ENCODE assay signal across 8 cellular contexts in genomic region chr16:82456683-82457082, GRCh38.
A peak's percentile ranks its signal among the peaks of the same experiment; 100 is the strongest.
DNase-seq lines count a peak whose midpoint lies in the region; ATAC-seq and TF ChIP-seq lines count a peak whose summit lies in the region.

No MANE protein-coding gene starts in this region.

- CTCF ChIA-PET in HEK293 (lab: Yijun Ruan, JAX) = interaction anchor here (0.5 to 2.5 kb wide), 56 partner anchors 8 to 990 kb away, joined by 3 to 47 read pairs (median 4); no protein-coding TSS in a partner anchor

- DNase-seq in heart left ventricle (peak in 3 of 5 donors; percentile 10 to 42 (median 37)), Right ventricle myocardium inferior (ENCODE audit: missing footprints) (no peak), NCI-H1092 (lab: John Stamatoyannopoulos, UW) (peak; percentile 70)

- no peak overlapping the region for H3K4me2 ChIP-seq in neural cell (ENCODE audit: low read length)

- POLR2A ChIA-PET in HEK293 (lab: Yijun Ruan, JAX) = no interaction called here

- H3K36me3 ChIP-seq in heart left ventricle = no peaks in the 10 kb centered on the region
- H3K36me3 ChIP-seq in HEK293 (ENCODE audit: control insufficient read depth in 2 of 2, insufficient read depth in 1 of 2, low read length in 2 of 2) = no peaks in the 10 kb centered on the region
- no peaks in the 10 kb centered on the region for H3K36me3 ChIP-seq in neural cell (ENCODE audit: insufficient read depth, low read length)

- TF ChIP-seq EP300 in neural cell (conservative IDR thresholded peaks at IDR 0.05; ENCODE audit: poor library complexity, severe bottlenecking) = no peak

- H3K9me3 ChIP-seq in heart left ventricle = no peaks in the 10 kb centered on the region
- no peaks in the 10 kb centered on the region for H3K9me3 ChIP-seq in HEK293 (ENCODE audit: control insufficient read depth, insufficient read depth, low read depth, low read length)
- H3K9me3 ChIP-seq in neural cell (ENCODE audit: low read length) = no peaks in the 10 kb centered on the region

- H3K9ac ChIP-seq in neural cell (ENCODE audit: low read length) = no peak overlapping the region

- H4K20me1 ChIP-seq in neural cell (ENCODE audit: insufficient read depth) = no peaks in the 10 kb centered on the region

- H3K4me3 ChIP-seq in heart left ventricle = no peak overlapping the region
- H3K4me3 ChIP-seq in HEK293 (ENCODE audit: low read depth, low read length) = no peak overlapping the region
- H3K4me3 ChIP-seq in neural cell (ENCODE audit: low read length) = no peak overlapping the region

- 1 to 9% (median 4%) methylated on average over 4 of the region's 4 CpGs for WGBS in heart left ventricle, 4 donors

- H3K27me3 ChIP-seq in heart left ventricle (peaks cover 0 to 5% (median 0%) of the 10 kb centered on the region in 9 donors), neural cell (ENCODE audit: insufficient read depth, low read depth, low read length) (peaks cover 11% of the 10 kb centered on the region)

- H3K27ac ChIP-seq in heart left ventricle = no peak overlapping the region
- H3K27ac ChIP-seq in HEK293 (ENCODE audit: extremely low read depth, low read depth, low read length) = no peak overlapping the region
- no peak overlapping the region for H3K27ac ChIP-seq in VCaP
- H3K27ac ChIP-seq in neural cell (ENCODE audit: low read length) = no peak overlapping the region

- TF ChIP-seq CTCF in heart left ventricle (IDR thresholded peaks at IDR 0.05) (peak; percentile 44 to 78 (median 67)), HEK293 (tag by site-specific recombination; IDR thresholded peaks at IDR 0.05) (peak; percentile 44), VCaP (conservative IDR thresholded peaks at IDR 0.05) (peak; percentile 81), neural cell (IDR thresholded peaks at IDR 0.05; ENCODE audit: poor library complexity, severe bottlenecking) (peak; percentile 66)

- H3K4me1 ChIP-seq in heart left ventricle (no peaks in the 10 kb centered on the region), HEK293 (ENCODE audit: control insufficient read depth, insufficient read depth, low read length) (no peaks in the 10 kb centered on the region; the same call in 1 of the 2 replicates)

- H3K79me2 ChIP-seq in neural cell (replicated peaks; ENCODE audit: insufficient read depth, low read length) = no peaks in the 10 kb centered on the region

- no peak overlapping the region for H2AFZ ChIP-seq in neural cell (ENCODE audit: low read depth, low read length)

- TF ChIP-seq RAD21 in neural cell (conservative IDR thresholded peaks at IDR 0.05) = peak; percentile 58

- no peaks in the 10 kb centered on the region for H3F3A ChIP-seq in neural cell (ENCODE audit: insufficient read depth, low read length, poor library complexity, severe bottlenecking)

- intact Hi-C loops in heart left ventricle (cut with DNase I) = loop anchor here (2.0 to 10.0 kb wide), 8 partner anchors 89 to 194 kb away; no protein-coding TSS in a partner anchor
- intact Hi-C loops in Right ventricle myocardium inferior (cut with DNase I) = loop anchor here (5.0 to 10.0 kb wide), 2 partner anchors 128 to 189 kb away; no protein-coding TSS in a partner anchor

- no peaks in the 10 kb centered on the region for H3K9me2 ChIP-seq in neural cell (ENCODE audit: insufficient read depth, low read length)

- ATAC-seq in heart left ventricle = peak in 3 of 4 donors; percentile 63 to 81 (median 80)
- ATAC-seq in Right ventricle myocardium inferior = no peak
- peak; percentile 89 for ATAC-seq in esophagus mucosa
- ATAC-seq in GM18873 (IDR thresholded peaks at IDR 0.05; ENCODE audit: low FRiP score, unreplicated experiment) = no peak

- TF ChIP-seq POLR2A in heart left ventricle (IDR thresholded peaks at IDR 0.05) = no peak

TF ChIP-seq in HEK293, 187 proteins besides CTCF, POLR2A, EP300 and RAD21:
- no peak for TF ChIP-seq ZNF114 (tag by site-specific recombination; IDR thresholded peaks at IDR 0.05)
- TF ChIP-seq ZNF654 (tag by site-specific recombination; IDR thresholded peaks at IDR 0.05; ENCODE audit: low read depth) = 0 out of 2 replicates have a peak, but pooled peaks have one; percentile 7

TF ChIP-seq in neural cell, 6 proteins besides CTCF, POLR2A, EP300 and RAD21:
- TF ChIP-seq, protein P1, sequence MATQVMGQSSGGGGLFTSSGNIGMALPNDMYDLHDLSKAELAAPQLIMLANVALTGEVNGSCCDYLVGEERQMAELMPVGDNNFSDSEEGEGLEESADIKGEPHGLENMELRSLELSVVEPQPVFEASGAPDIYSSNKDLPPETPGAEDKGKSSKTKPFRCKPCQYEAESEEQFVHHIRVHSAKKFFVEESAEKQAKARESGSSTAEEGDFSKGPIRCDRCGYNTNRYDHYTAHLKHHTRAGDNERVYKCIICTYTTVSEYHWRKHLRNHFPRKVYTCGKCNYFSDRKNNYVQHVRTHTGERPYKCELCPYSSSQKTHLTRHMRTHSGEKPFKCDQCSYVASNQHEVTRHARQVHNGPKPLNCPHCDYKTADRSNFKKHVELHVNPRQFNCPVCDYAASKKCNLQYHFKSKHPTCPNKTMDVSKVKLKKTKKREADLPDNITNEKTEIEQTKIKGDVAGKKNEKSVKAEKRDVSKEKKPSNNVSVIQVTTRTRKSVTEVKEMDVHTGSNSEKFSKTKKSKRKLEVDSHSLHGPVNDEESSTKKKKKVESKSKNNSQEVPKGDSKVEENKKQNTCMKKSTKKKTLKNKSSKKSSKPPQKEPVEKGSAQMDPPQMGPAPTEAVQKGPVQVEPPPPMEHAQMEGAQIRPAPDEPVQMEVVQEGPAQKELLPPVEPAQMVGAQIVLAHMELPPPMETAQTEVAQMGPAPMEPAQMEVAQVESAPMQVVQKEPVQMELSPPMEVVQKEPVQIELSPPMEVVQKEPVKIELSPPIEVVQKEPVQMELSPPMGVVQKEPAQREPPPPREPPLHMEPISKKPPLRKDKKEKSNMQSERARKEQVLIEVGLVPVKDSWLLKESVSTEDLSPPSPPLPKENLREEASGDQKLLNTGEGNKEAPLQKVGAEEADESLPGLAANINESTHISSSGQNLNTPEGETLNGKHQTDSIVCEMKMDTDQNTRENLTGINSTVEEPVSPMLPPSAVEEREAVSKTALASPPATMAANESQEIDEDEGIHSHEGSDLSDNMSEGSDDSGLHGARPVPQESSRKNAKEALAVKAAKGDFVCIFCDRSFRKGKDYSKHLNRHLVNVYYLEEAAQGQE (IDR thresholded peaks at IDR 0.05; ENCODE audit: borderline replicate concordance) = no peak
- TF ChIP-seq MXI1 (conservative IDR thresholded peaks at IDR 0.05; ENCODE audit: poor library complexity, severe bottlenecking) (no peak), POLR2AphosphoS5 (IDR thresholded peaks at IDR 0.05) (no peak), TAF1 (IDR thresholded peaks at IDR 0.05; ENCODE audit: low read depth) (no peak), EZH2 (IDR thresholded peaks at IDR 0.05; ENCODE audit: borderline replicate concordance, insufficient read depth, low read length, poor library complexity, severe bottlenecking) (no peak), SMC3 (conservative IDR thresholded peaks at IDR 0.05; ENCODE audit: poor library complexity) (peak; percentile 69)
TF ChIP-seq in neural cell: peak in this region for 1.

Comparison
In these comparisons a context has a peak if more than half of its experiments do, and no peak if none do; other contexts are left out.
1. ATAC-seq: peak in heart left ventricle (3 of 4) and esophagus mucosa (single experiment); none in Right ventricle myocardium inferior (single experiment) and GM18873 (single experiment).
2. Peak in every context shown above with its lines, with median percentiles within 50 percentile points of each other: CTCF ChIP-seq.